ENCODE assay signal across 25 cellular contexts in genomic region chr20:35607003-35607735, GRCh38. TPM values are rescaled to one million over a fixed set of nuclear protein-coding genes. Genes with fewer than 3 reads are reported as not detected.
DNase-seq lines count a peak whose midpoint lies in the region; ATAC-seq and TF ChIP-seq lines count a peak whose summit lies in the region.
"Had no signal": no experiment of that assay in that cellular context is flagged by ENCODE, and none has a peak within 500 bp of the region (broad histone marks: within the 10 kb centered on the region; RNA-seq: fewer than 3 reads in every experiment).

No MANE protein-coding gene starts in this region.

- H3K4ac ChIP-seq in H9 (ENCODE audit: low read depth, low read length) = no peak overlapping the region

- H3K27ac ChIP-seq in RWPE1 = no peak overlapping the region
- H3K27ac ChIP-seq in H9 (ENCODE audit: insufficient read length, low read depth, low read length) = no peak overlapping the region
- H3K27ac ChIP-seq: neutrophil, right atrium auricular region, vagina had no signal

- H2BK20ac ChIP-seq in H9 (ENCODE audit: low read depth, low read length, poor library complexity, severe bottlenecking) = no peak overlapping the region

- H3K79me1 ChIP-seq in H9 (ENCODE audit: insufficient read depth, low read depth, low read length, poor library complexity, severe bottlenecking) = no peaks in the 10 kb centered on the region

- H2BK120ac ChIP-seq in H9 (ENCODE audit: low read depth, low read length, poor library complexity, severe bottlenecking) = no peak overlapping the region

- H3K27ac Mint-ChIP-seq in Caco-2 (ENCODE audit: unreplicated experiment) (peak overlapping the region; percentile 64), H9 (no peak overlapping the region; a peak in 1 of 7 replicates)
- H3K27ac Mint-ChIP-seq: activated B cell treated with CpG ODN at 0.5 μM for 24 hours; activated CD8-positive, alpha-beta memory T cell treated with anti-CD3 and anti-CD28 coated beads, Interleukin-2, amount 10 ng/mL, durations not matched to agents 7 days and 5 days; stimulated activated naive CD8-positive, alpha-beta T cell treated with anti-CD3 and anti-CD28 coated beads, Interleukin-15, amount 100 ng/mL, for 72 hours had no signal

- no peak overlapping the region for H4K5ac ChIP-seq in H9 (ENCODE audit: insufficient read length, low read depth, low read length)

- WGBS in H9 (ENCODE audit: extremely low coverage, insufficient read length, low lambda C conversion rate) = no CpG with 5 or more reads among the region's 14 CpGs

- BruUV-seq in Caco-2 (replicated peaks; lab: Mats Ljungman, UMichigan) = no TSS peak

- intact Hi-C loops in Caco-2 (cut with micrococcal nuclease; ENCODE audit: unreplicated experiment) = no loop called here

- no peak overlapping the region for H4K8ac ChIP-seq in H9 (replicated peaks; ENCODE audit: insufficient read length, low read depth, low read length)

- no peaks in the 10 kb centered on the region for H3K79me2 ChIP-seq in H9 (ENCODE audit: insufficient read depth, low read length)

- no peak overlapping the region for H3K23ac ChIP-seq in H9 (ENCODE audit: insufficient read length, low read depth, low read length)

- peak in 1 of 2 experiments; percentile 70 for DNase-seq in Caco-2
- peak; percentile 98 for DNase-seq in HT-29 (ENCODE audit: low spot score)
- peak; percentile 92 for DNase-seq in RWPE1 (ENCODE audit: low spot score)
- DNase-seq in T-helper 9 cell = no peak
- DNase-seq in effector CD8-positive, alpha-beta T cell (lab: John Stamatoyannopoulos, UW) = no peak
- no peak for DNase-seq in H9
- DNase-seq: activated B cell treated with CpG ODN at 0.5 μM for 24 hours; activated CD8-positive, alpha-beta memory T cell treated with anti-CD3 and anti-CD28 coated beads, Interleukin-2, amount 10 ng/mL, durations not matched to agents 7 days and 5 days; activated gamma-delta T cell; aorta; COR-L47; foreskin fibroblast; hypothalamus; KG1; kidney glomerular epithelial cell; NCI-H1417 treated with DMSO at 0.1 percent for 48 hours; NCI-H2227 treated with DMSO at 0.1 percent for 48 hours; NK-92 treated with Interleukin-12 subunit alpha and Interleukin-12 subunit beta, amount 100 ng/mL, for 24 hours; stimulated activated naive CD8-positive, alpha-beta T cell treated with anti-CD3 and anti-CD28 coated beads, Interleukin-15, amount 100 ng/mL, for 72 hours; T-helper 2 cell had no signal

- TF ChIP-seq CTCF in Caco-2 (IDR thresholded peaks at IDR 0.05; ENCODE audit: insufficient read depth in 1 of 2, low read depth in 1 of 2, low read length in 1 of 2, severe bottlenecking in 1 of 2, unreplicated experiment in 1 of 2) (no peak), RWPE1 (conservative IDR thresholded peaks at IDR 0.05; ENCODE audit: low read depth) (no peak), H9 (conservative IDR thresholded peaks at IDR 0.05) (no peak)

- no peak overlapping the region for H4K91ac ChIP-seq in H9 (ENCODE audit: insufficient read length, low read depth, low read length)

- no peak overlapping the region for H2BK5ac ChIP-seq in H9 (ENCODE audit: insufficient read length, low read length)

- no peaks in the 10 kb centered on the region for H3K9me3 Mint-ChIP-seq in Caco-2 (ENCODE audit: unreplicated experiment)
- no peaks in the 10 kb centered on the region for H3K9me3 Mint-ChIP-seq in H9
- H3K9me3 Mint-ChIP-seq: activated B cell treated with CpG ODN at 0.5 μM for 24 hours; stimulated activated naive CD8-positive, alpha-beta T cell treated with anti-CD3 and anti-CD28 coated beads, Interleukin-15, amount 100 ng/mL, for 72 hours had no signal

- H3K27me3 Mint-ChIP-seq in Caco-2 (ENCODE audit: insufficient read depth, unreplicated experiment) = no peaks in the 10 kb centered on the region
- H3K27me3 Mint-ChIP-seq in H9 (ENCODE audit: low read depth) = peaks cover 35% of the 10 kb centered on the region

- H3K4me1 ChIP-seq in Caco-2 (peaks cover 16% of the 10 kb centered on the region), mucosa of stomach (ENCODE audit: control insufficient read depth, insufficient read depth, low read length) (peaks cover 61% of the 10 kb centered on the region), H9 (ENCODE audit: insufficient read depth, low read length) (no peaks in the 10 kb centered on the region)

- no peaks in the 10 kb centered on the region for H3K36me3 Mint-ChIP-seq in Caco-2 (ENCODE audit: insufficient read depth, unreplicated experiment)
- H3K36me3 Mint-ChIP-seq in H9 (ENCODE audit: insufficient read depth in 1 of 3, low read depth in 3 of 3) = no peaks in the 10 kb centered on the region
- H3K36me3 Mint-ChIP-seq: activated CD8-positive, alpha-beta memory T cell treated with anti-CD3 and anti-CD28 coated beads, Interleukin-2, amount 10 ng/mL, durations not matched to agents 7 days and 5 days had no signal

- H3K9me3 ChIP-seq in Caco-2 (no peaks in the 10 kb centered on the region), mucosa of stomach (ENCODE audit: control insufficient read depth, low read length) (no peaks in the 10 kb centered on the region), H9 (ENCODE audit: control insufficient read depth, low read depth, low read length) (no peaks in the 10 kb centered on the region)
- H3K9me3 ChIP-seq: neutrophil, right atrium auricular region, vagina had no signal

- ATAC-seq in GM21576 (IDR thresholded peaks at IDR 0.05; ENCODE audit: unreplicated experiment) = no peak
- ATAC-seq: activated CD8-positive, alpha-beta memory T cell treated with anti-CD3 and anti-CD28 coated beads, Interleukin-2, amount 10 ng/mL, durations not matched to agents 7 days and 5 days; stimulated activated naive CD8-positive, alpha-beta T cell treated with anti-CD3 and anti-CD28 coated beads, Interleukin-15, amount 100 ng/mL, for 72 hours had no signal

- H2BK15ac ChIP-seq in H9 (ENCODE audit: low read depth, low read length) = no peak overlapping the region

- no peak overlapping the region for H2BK12ac ChIP-seq in H9 (ENCODE audit: insufficient read length, low read depth, low read length)

- H3K4me3 Mint-ChIP-seq in Caco-2 (ENCODE audit: unreplicated experiment) (no peak overlapping the region), H9 (no peak overlapping the region)
- H3K4me3 Mint-ChIP-seq: activated B cell treated with CpG ODN at 0.5 μM for 24 hours; activated CD8-positive, alpha-beta memory T cell treated with anti-CD3 and anti-CD28 coated beads, Interleukin-2, amount 10 ng/mL, durations not matched to agents 7 days and 5 days; stimulated activated naive CD8-positive, alpha-beta T cell treated with anti-CD3 and anti-CD28 coated beads, Interleukin-15, amount 100 ng/mL, for 72 hours had no signal

- POLR2A ChIA-PET in Caco-2 (lab: Charles Lee) = interaction anchor here (1.4 kb wide), 1 partner anchor 9 kb away, joined by 3 read pairs; the partner anchor contains the start of gene SPAG4
- POLR2A ChIA-PET in RWPE1 (lab: Yijun Ruan, JAX; ENCODE audit: low non-redundant PET) = no interaction called here

- H2AK5ac ChIP-seq in H9 (ENCODE audit: insufficient read length, low read length) = no peak overlapping the region

- H3K18ac ChIP-seq in H9 (ENCODE audit: insufficient read length, low read depth, low read length) = no peak overlapping the region

- peak overlapping the region; percentile 59 for H3K9ac ChIP-seq in mucosa of stomach (ENCODE audit: low read length)
- H3K9ac ChIP-seq in H9 (ENCODE audit: extremely low read depth, insufficient read length, low read length) = no peak overlapping the region

- H2AFZ ChIP-seq in H9 (ENCODE audit: low read length) = no peak overlapping the region

- H3K56ac ChIP-seq in H9 (ENCODE audit: insufficient read length, low read depth, low read length) = no peak overlapping the region

- H4K20me1 ChIP-seq in H9 (ENCODE audit: control insufficient read depth, insufficient read depth, insufficient read length) = no peaks in the 10 kb centered on the region

- H3K27me3 ChIP-seq in Caco-2 (replicated peaks; ENCODE audit: control insufficient read depth, insufficient read depth, low read length) (no peaks in the 10 kb centered on the region), mucosa of stomach (ENCODE audit: control insufficient read depth, insufficient read depth, low read length) (no peaks in the 10 kb centered on the region), H9 (ENCODE audit: insufficient read depth, low read length) (peaks cover 6% of the 10 kb centered on the region; the same call in 1 of the 2 replicates)
- H3K27me3 ChIP-seq: right atrium auricular region, vagina had no signal

- H3T11ph ChIP-seq in H9 (ENCODE audit: low read length) = no peak overlapping the region

- no peak overlapping the region for H3K14ac ChIP-seq in H9 (ENCODE audit: insufficient read depth, low read length)

- H3K4me2 ChIP-seq in H9 (ENCODE audit: insufficient read depth, insufficient read length, low read length) = no peak overlapping the region

- no peak overlapping the region for H3K4me3 ChIP-seq in Caco-2 (ENCODE audit: low read depth, low read length)
- peak overlapping the region; percentile 56 for H3K4me3 ChIP-seq in mucosa of stomach (ENCODE audit: low read length)
- H3K4me3 ChIP-seq: right atrium auricular region, vagina had no signal

- H3K36me3 ChIP-seq in Caco-2 (ENCODE audit: control insufficient read depth, insufficient read depth, low read length) = no peaks in the 10 kb centered on the region
- H3K36me3 ChIP-seq in mucosa of stomach (ENCODE audit: control insufficient read depth, insufficient read depth, low read length) = no peaks in the 10 kb centered on the region
- H3K36me3 ChIP-seq: neutrophil, right atrium auricular region, vagina had no signal

- peaks cover under 1% of the 10 kb centered on the region for H3K23me2 ChIP-seq in H9 (ENCODE audit: insufficient read length, low read depth, low read length, poor library complexity, severe bottlenecking)

- CTCF ChIA-PET in Caco-2 (lab: Charles Lee) = interaction anchor here (0.7 to 2.9 kb wide), 3 partner anchors 9 to 283 kb away, joined by 3 to 11 read pairs (median 5); partner anchors contain the start of gene SPAG4
- CTCF ChIA-PET in RWPE1 (lab: Yijun Ruan, JAX) = interaction anchor here (0.6 to 0.7 kb wide), 4 partner anchors 18 to 343 kb away, joined by 4 to 6 read pairs (median 4); partner anchors contain the start of gene MMP24OS

- peaks cover 22% of the 10 kb centered on the region for H3K4me1 Mint-ChIP-seq in Caco-2 (ENCODE audit: low read depth, unreplicated experiment)
- H3K4me1 Mint-ChIP-seq in H9 = peaks cover 4 to 8% of the 10 kb centered on the region in 2 experiments

RNA-seq across cellular contexts. Expression of gene SPAG4, which starts 8.5 kb away (rescaled TPM):
- total RNA-seq in Caco-2 (2022) (5.4 and 6.1 TPM in 2 replicates), H9 (2021) (4.9 and 5.3 TPM in 2 replicates)
- total RNA-seq in HT-29 (2014; rRNA removed; shearing (Covaris generic)) = 18.1 and 27.0 TPM in 2 replicates

RNA-seq across cellular contexts. Expression of gene CPNE1, which starts 57.5 kb away (rescaled TPM):
- total RNA-seq in Caco-2 (2022) (815 and 833 TPM in 2 replicates), H9 (2021) (152 and 155 TPM in 2 replicates)
- 390 and 417 TPM in 2 replicates for total RNA-seq in HT-29 (2014; rRNA removed; shearing (Covaris generic))

RNA-seq across cellular contexts. Expression of gene RBM12, which starts 57.5 kb away (rescaled TPM):
- 146 and 147 TPM in 2 replicates for total RNA-seq in Caco-2 (2022)
- 54.8 and 55.4 TPM in 2 replicates for total RNA-seq in HT-29 (2014; rRNA removed; shearing (Covaris generic))
- total RNA-seq in H9 (2021) = 260 TPM in 2 replicates

Comparison
In these comparisons a context has a peak if more than half of its experiments do, and no peak if none do; other contexts are left out.
1. DNase-seq: peak in HT-29 (single experiment) and RWPE1 (single experiment); none in T-helper 9 cell (single experiment), effector CD8-positive, alpha-beta T cell (single experiment) and H9 (single experiment).